Comparison of ENCODE assay signal across 10 cellular contexts in genomic region chr7:2796358-2797352, GRCh38. TPM values are rescaled to one million over a fixed set of nuclear protein-coding genes. Genes with fewer than 3 reads are reported as not detected.
DNase-seq lines count a peak whose midpoint lies in the region; ATAC-seq, FAIRE-seq and TF ChIP-seq lines count a peak whose summit lies in the region.
"Had no signal": no experiment of that assay in that cellular context is flagged by ENCODE, and none has a peak within 500 bp of the region (broad histone marks: within the 10 kb centered on the region; RNA-seq: fewer than 3 reads in every experiment).

No MANE protein-coding gene starts in this region.

- no peaks in the 10 kb centered on the region for H3K9me3 ChIP-seq in GM23248 (ENCODE audit: low read depth)
- H3K9me3 ChIP-seq in skeletal muscle tissue (ENCODE audit: control insufficient read depth in 3 of 3, low read length in 3 of 3): no peaks in the 10 kb centered on the region
- H3K9me3 ChIP-seq in small intestine (ENCODE audit: control insufficient read depth, low read depth): no peaks in the 10 kb centered on the region

- intact Hi-C loops in activated CD4-positive, alpha-beta memory T cell treated with anti-CD3 and anti-CD28 coated beads for 36 hours (cut with micrococcal nuclease): no loop called here

- H3K4me1 Mint-ChIP-seq in activated CD4-positive, alpha-beta memory T cell treated with anti-CD3 and anti-CD28 coated beads for 36 hours (ENCODE audit: low read depth): peaks cover 14% of the 10 kb centered on the region

- peak; percentile 81 for DNase-seq in GM23248
- peak; percentile 90 for DNase-seq in coronary artery (ENCODE audit: low spot score)
- no peak for DNase-seq in left lobe of liver (ENCODE audit: low spot score)
- no peak for DNase-seq in small intestine
- no peak for DNase-seq in activated CD4-positive, alpha-beta memory T cell treated with anti-CD3 and anti-CD28 coated beads for 36 hours
- DNase-seq in H4 (ENCODE audit: low spot score): no peak
- DNase-seq: COR-L47 had no signal

- H3K4me1 ChIP-seq in GM23248 (ENCODE audit: insufficient read depth): peaks cover 24% of the 10 kb centered on the region
- peaks cover 11 to 14% (median 13%) of the 10 kb centered on the region in 3 donors for H3K4me1 ChIP-seq in skeletal muscle tissue (ENCODE audit: control insufficient read depth in 3 of 3, insufficient read depth in 3 of 3, low read length in 3 of 3)
- H3K4me1 ChIP-seq in small intestine (ENCODE audit: control insufficient read depth in 2 of 2, insufficient read depth in 1 of 2, low read depth in 1 of 2, low read length in 1 of 2): peaks cover 0 to 2% of the 10 kb centered on the region in 2 donors

- H4K20me1 ChIP-seq in GM23248 (ENCODE audit: insufficient read depth): no peaks in the 10 kb centered on the region

- H3K9me2 ChIP-seq in GM23248 (ENCODE audit: insufficient read depth): no peaks in the 10 kb centered on the region

- peaks cover 29% of the 10 kb centered on the region for H3K36me3 Mint-ChIP-seq in activated CD4-positive, alpha-beta memory T cell treated with anti-CD3 and anti-CD28 coated beads for 36 hours

- ATAC-seq in left lobe of liver (peak; percentile 55), GM18519 (IDR thresholded peaks at IDR 0.05; ENCODE audit: low FRiP score, unreplicated experiment) (no peak)

- H3K27me3 Mint-ChIP-seq in activated CD4-positive, alpha-beta memory T cell treated with anti-CD3 and anti-CD28 coated beads for 36 hours: no peaks in the 10 kb centered on the region

- peaks cover 31% of the 10 kb centered on the region for H3F3A ChIP-seq in GM23248 (ENCODE audit: insufficient read depth)

- H3K36me3 ChIP-seq in GM23248 (ENCODE audit: low read depth) (peaks cover 16% of the 10 kb centered on the region; the same call in 1 of the 2 replicates), skeletal muscle tissue (ENCODE audit: control insufficient read depth in 3 of 3, insufficient read depth in 3 of 3, low read length in 3 of 3) (peaks cover 10 to 24% (median 17%) of the 10 kb centered on the region in 3 donors), small intestine (ENCODE audit: control insufficient read depth in 2 of 2, insufficient read depth in 2 of 2, low read length in 2 of 2) (peaks cover 0 to 2% of the 10 kb centered on the region in 2 donors)

- WGBS in GM23248 (ENCODE audit: low coverage in 1 of 2, low lambda C conversion rate in 2 of 2, missing lambda C conversion rate in 2 of 2), 2 experiments: 30 to 33% methylated on average over 20 of the region's 20 CpGs
- WGBS in small intestine, 3 donors: 74 to 87% (median 80%) methylated on average over 20 of the region's 20 CpGs

- H3K27ac Mint-ChIP-seq in activated CD4-positive, alpha-beta memory T cell treated with anti-CD3 and anti-CD28 coated beads for 36 hours: no peak overlapping the region

- H2AFZ ChIP-seq in GM23248: peak overlapping the region; percentile 69

- H3K27ac ChIP-seq in GM23248: peak overlapping the region; percentile 80
- peak overlapping the region; percentile 69 to 89 for H3K27ac ChIP-seq in coronary artery
- peak overlapping the region; percentile 43 for H3K27ac ChIP-seq in skeletal muscle tissue (ENCODE audit: low read depth, low read length)
- H3K27ac ChIP-seq in small intestine (ENCODE audit: low read depth in 1 of 2, low read length in 1 of 2): peak overlapping the region in 1 of 2 donors; percentile 38

- peak overlapping the region; percentile 79 for H3K4me2 ChIP-seq in GM23248 (ENCODE audit: unreplicated experiment)

- H3K9ac ChIP-seq in GM23248 (peak overlapping the region; percentile 70), skeletal muscle tissue (ENCODE audit: low read depth in 1 of 3, low read length in 3 of 3) (peak overlapping the region in 1 of 3 donors; percentile 25)

- H3K27me3 ChIP-seq in GM23248 (replicated peaks; ENCODE audit: insufficient read depth) (no peaks in the 10 kb centered on the region), skeletal muscle tissue (ENCODE audit: control insufficient read depth in 3 of 3, insufficient read depth in 3 of 3, low read length in 3 of 3) (no peaks in the 10 kb centered on the region), small intestine (ENCODE audit: control insufficient read depth in 2 of 2, insufficient read depth in 2 of 2, low read length in 2 of 2) (no peaks in the 10 kb centered on the region)

- no peak for TF ChIP-seq CTCF in coronary artery (IDR thresholded peaks at IDR 0.05)

- in situ Hi-C loops in GM23248 (cut with MboI): no loop called here

- no peak overlapping the region for H3K4me3 Mint-ChIP-seq in activated CD4-positive, alpha-beta memory T cell treated with anti-CD3 and anti-CD28 coated beads for 36 hours

- POLR2A ChIA-PET in activated CD4-positive, alpha-beta memory T cell treated with anti-CD3 and anti-CD28 coated beads for 36 hours (lab: Charles Lee): no interaction called here

- FAIRE-seq in small intestine (lab: Jason Lieb, UNC): no peak
- FAIRE-seq: bronchial epithelial cell had no signal

- peak overlapping the region; percentile 60 for H3K4me3 ChIP-seq in GM23248
- H3K4me3 ChIP-seq in coronary artery: peak overlapping the region; percentile 51
- peak overlapping the region in 2 of 3 donors; percentile 32 to 35 for H3K4me3 ChIP-seq in skeletal muscle tissue (ENCODE audit: low read length in 3 of 3)
- H3K4me3 ChIP-seq in small intestine (ENCODE audit: low read depth in 1 of 2, low read length in 2 of 2): no peak overlapping the region

- peaks cover 100% of the 10 kb centered on the region for H3K79me2 ChIP-seq in GM23248 (ENCODE audit: insufficient read depth)

- CTCF ChIA-PET in activated CD4-positive, alpha-beta memory T cell treated with anti-CD3 and anti-CD28 coated beads for 36 hours (lab: Charles Lee): no interaction called here

- H3K9me3 Mint-ChIP-seq in activated CD4-positive, alpha-beta memory T cell treated with anti-CD3 and anti-CD28 coated beads for 36 hours: no peaks in the 10 kb centered on the region

RNA-seq across cellular contexts. Expression of gene GNA12, which starts 47.5 kb away (rescaled TPM):
- total RNA-seq in GM23248 (2014; rRNA removed; shearing (Covaris generic)): 13.8 and 24.3 TPM in 2 replicates
- polyA plus RNA-seq in GM23248 (2016; fragmentation: Nextera tagmentation; extraction: Ambion mirVana): 11.2 and 11.5 TPM in 2 replicates
- total RNA-seq in left lobe of liver: 16.2 TPM
- total RNA-seq in skeletal muscle tissue: 9.9 TPM
- 10 to 100 TPM in 1 of 3 donors, 1 to 10 TPM in 2; 3.4 to 19.2 (median 9.7) TPM for polyA plus RNA-seq in small intestine
- total RNA-seq in activated CD4-positive, alpha-beta memory T cell treated with anti-CD3 and anti-CD28 coated beads for 36 hours: 10 to 100 TPM; 23.6 to 23.7 TPM
- 14.4 and 24.4 TPM in 2 replicates for total RNA-seq in H4 (2014; rRNA removed; shearing (Covaris generic))

Comparison
In these comparisons a context has a peak if more than half of its experiments do, and no peak if none do; other contexts are left out.
1. DNase-seq: peak in GM23248 (single experiment) and coronary artery (single experiment); none in left lobe of liver (single experiment), small intestine (single experiment), activated CD4-positive, alpha-beta memory T cell treated with anti-CD3 and anti-CD28 coated beads for 36 hours (single experiment) and H4 (single experiment).
2. H3K4me3 ChIP-seq: peak in GM23248 (single experiment), coronary artery (single experiment) and skeletal muscle tissue (2 of 3); none in small intestine (0 of 2).